Comparison of ENCODE assay signal across 1 cellular context in the genomic region with DNA sequence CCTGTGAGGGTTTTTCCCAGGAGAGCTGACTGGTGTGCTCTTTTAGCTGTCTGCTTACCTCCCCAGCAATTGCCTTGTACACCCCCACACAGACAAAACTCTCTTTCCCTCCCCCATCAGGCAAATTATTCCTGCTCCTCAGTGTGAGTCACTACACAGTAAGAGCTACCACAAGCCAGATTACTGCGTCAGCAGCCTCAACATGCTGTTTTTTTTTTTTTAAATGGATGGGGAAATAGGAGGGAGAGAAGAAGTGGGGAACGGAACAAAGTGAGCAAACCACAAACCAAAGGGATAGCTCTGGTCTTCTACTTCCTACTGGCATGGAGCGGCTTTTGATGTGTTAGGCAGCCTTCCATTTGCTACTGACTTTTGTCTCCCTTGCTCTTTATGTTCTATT.
TF ChIP-seq lines count a peak whose summit lies in the region.

No MANE protein-coding gene starts in this region.

TF ChIP-seq in WTC11, 78 proteins besides CTCF, POLR2A, EP300 and RAD21 (continued from another document):
- TF ChIP-seq HMGXB4 (CRISPR knock-in tag; IDR thresholded peaks at IDR 0.05) (no peak), ARID4B (CRISPR knock-in tag; IDR thresholded peaks at IDR 0.05; ENCODE audit: borderline replicate concordance) (no peak), MAX (CRISPR knock-in tag; IDR thresholded peaks at IDR 0.05) (no peak)
